In the genomic region with DNA sequence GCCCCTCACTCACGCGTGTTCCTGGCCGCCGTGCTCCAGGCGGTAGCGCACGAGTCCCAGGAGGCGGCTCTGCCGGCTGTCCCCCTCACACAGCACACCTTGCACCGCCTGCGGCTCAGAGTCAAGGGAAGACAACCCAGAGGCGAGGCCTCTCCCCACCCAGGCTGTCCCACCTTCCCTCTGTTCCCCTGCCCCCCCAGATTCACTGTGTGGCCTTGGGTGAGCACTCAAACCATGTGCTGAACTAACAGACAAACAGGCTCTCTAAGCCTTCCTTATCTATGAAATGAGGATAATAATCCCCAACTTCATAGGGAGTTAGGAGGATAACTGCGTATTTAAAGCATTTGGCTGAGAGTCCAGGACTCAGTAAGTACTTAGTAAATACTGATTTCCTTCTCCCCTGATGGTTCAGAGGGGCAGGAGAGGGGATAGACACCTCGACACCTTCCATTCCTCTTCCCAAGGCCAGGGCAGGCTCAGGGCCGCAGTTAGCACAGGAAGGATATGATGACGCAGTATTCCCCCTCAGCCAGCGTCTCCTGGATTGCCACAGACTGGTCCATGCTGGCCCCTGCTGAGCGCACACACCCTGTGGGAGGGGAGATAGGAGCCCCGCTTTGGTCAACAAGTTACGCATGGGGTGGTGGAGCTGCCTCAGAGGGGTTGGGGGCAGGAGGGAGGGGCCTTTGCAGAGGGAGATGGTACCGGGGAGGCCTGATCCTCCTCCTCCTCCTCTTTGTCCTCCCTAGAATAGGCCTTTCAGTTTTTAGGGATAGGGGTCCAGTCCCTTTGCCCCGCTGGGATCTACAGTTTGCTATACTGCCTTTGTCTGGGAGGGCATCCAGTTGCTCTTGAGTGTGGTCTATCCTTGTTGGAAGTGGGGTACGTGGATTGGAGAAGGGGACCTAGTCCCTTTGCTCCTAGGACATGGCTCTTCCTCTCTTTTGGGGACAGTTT, we compare ENCODE assay signal across 8 cellular contexts. TPM values are rescaled to one million over a fixed set of nuclear protein-coding genes. Genes with fewer than 3 reads are reported as not detected.
DNase-seq lines count a peak whose midpoint lies in the region; ATAC-seq and TF ChIP-seq lines count a peak whose summit lies in the region.

No MANE protein-coding gene starts in this region.

- DNase-seq in ACHN (peak; percentile 71), epithelial cell of proximal tubule (ENCODE audit: low read depth) (no peak), transverse colon (peak; percentile 47), GDM1 (lab: John Stamatoyannopoulos, UW) (no peak), GM10266 (ENCODE audit: extremely low spot score) (no peak)

- H3K9me3 ChIP-seq in mononuclear cell (ENCODE audit: low read depth, low read length) (no peaks in the 10 kb centered on the region), transverse colon (no peaks in the 10 kb centered on the region)

- peaks cover 0 to 10% (median 4%) of the 10 kb centered on the region in 4 donors for H3K36me3 ChIP-seq in transverse colon

- peaks cover 24% of the 10 kb centered on the region for H3K4me1 ChIP-seq in mononuclear cell (ENCODE audit: insufficient read depth, low read length)
- H3K4me1 ChIP-seq in transverse colon: peaks cover 8 to 27% (median 14%) of the 10 kb centered on the region in 4 donors

- H3K4me3 ChIP-seq in epithelial cell of proximal tubule (ENCODE audit: low read depth, low read length) (peak overlapping the region; percentile 73), mononuclear cell (ENCODE audit: low read length) (peak overlapping the region; percentile 55), transverse colon (peak overlapping the region; percentile 64 to 78 (median 70))

- 20 to 55% methylated on average over 1 to 21 of the region's 23 CpGs for WGBS in transverse colon (ENCODE audit: low coverage in 1 of 2), 2 donors

- peak overlapping the region; percentile 83 to 91 (median 90) for H3K27ac ChIP-seq in transverse colon

- ATAC-seq in GM21360 (IDR thresholded peaks at IDR 0.05; ENCODE audit: unreplicated experiment) (peak; percentile 4), SK-N-SH treated with all-trans-retinoic acid at 6 μM for 48 hours (peak; percentile 76)

- H3K27me3 ChIP-seq in mononuclear cell (ENCODE audit: insufficient read depth, low read length) (no peaks in the 10 kb centered on the region), transverse colon (no peaks in the 10 kb centered on the region)

- no peak for TF ChIP-seq POLR2A in transverse colon (IDR thresholded peaks at IDR 0.05)

- TF ChIP-seq EP300 in transverse colon (IDR thresholded peaks at IDR 0.05; ENCODE audit: low read depth): no peak

- no peak for TF ChIP-seq CTCF in epithelial cell of proximal tubule (conservative IDR thresholded peaks at IDR 0.05; ENCODE audit: low read depth, low read length)
- TF ChIP-seq CTCF in transverse colon (IDR thresholded peaks at IDR 0.05): no peak
- TF ChIP-seq CTCF in GM10266 (IDR thresholded peaks at IDR 0.05; ENCODE audit: control insufficient read depth, insufficient read depth, low read depth, missing control alignments): no peak

- in situ Hi-C loops in ACHN (cut with HindIII; ENCODE audit: low pct_ligation_motif_present, low pct_unique_long_range_greater_than_20kb, low sequenced_read_pairs): no loop called here
- in situ Hi-C loops in transverse colon (cut with MboI; ENCODE audit: low pct_ligation_motif_present in 1 of 4, low pct_unique_long_range_greater_than_20kb in 1 of 4, low sequenced_read_pairs in 3 of 4): no loop called here

- intact Hi-C loops in transverse colon (cut with DNase I; ENCODE audit: low total_unique reads): no loop called here

TF ChIP-seq in SK-N-SH treated with all-trans-retinoic acid at 6 μM for 48 hours, 23 proteins besides CTCF, POLR2A, EP300 and RAD21 (continues in another document):
- TF ChIP-seq BACH2 (CRISPR knock-in tag; IDR thresholded peaks at IDR 0.05; ENCODE audit: borderline replicate concordance) (no peak), ZNF70 (CRISPR knock-in tag; IDR thresholded peaks at IDR 0.05) (no peak), SNAI2 (CRISPR knock-in tag; IDR thresholded peaks at IDR 0.05) (no peak), GLIS3 (CRISPR knock-in tag; IDR thresholded peaks at IDR 0.05) (no peak), OSR1 (CRISPR knock-in tag; IDR thresholded peaks at IDR 0.05) (no peak), ZFP30 (CRISPR knock-in tag; IDR thresholded peaks at IDR 0.05) (no peak), CSDC2 (CRISPR knock-in tag; IDR thresholded peaks at IDR 0.05) (no peak), ZNF565 (CRISPR knock-in tag; conservative IDR thresholded peaks at IDR 0.05; ENCODE audit: low read depth) (no peak), PPARA (CRISPR knock-in tag; IDR thresholded peaks at IDR 0.05; ENCODE audit: borderline replicate concordance) (no peak), ZFP3 (CRISPR knock-in tag; IDR thresholded peaks at IDR 0.05) (no peak), RARB (CRISPR knock-in tag; IDR thresholded peaks at IDR 0.05) (no peak), ARNTL (CRISPR knock-in tag; IDR thresholded peaks at IDR 0.05; ENCODE audit: borderline replicate concordance, low read depth) (no peak), TCF4 (CRISPR knock-in tag; IDR thresholded peaks at IDR 0.05; ENCODE audit: borderline replicate concordance) (no peak), ESRRG (CRISPR knock-in tag; IDR thresholded peaks at IDR 0.05) (no peak), ISL1 (CRISPR knock-in tag; IDR thresholded peaks at IDR 0.05) (no peak), TOX (CRISPR knock-in tag; IDR thresholded peaks at IDR 0.05; ENCODE audit: borderline replicate concordance) (no peak)
- TF ChIP-seq, protein P1, sequence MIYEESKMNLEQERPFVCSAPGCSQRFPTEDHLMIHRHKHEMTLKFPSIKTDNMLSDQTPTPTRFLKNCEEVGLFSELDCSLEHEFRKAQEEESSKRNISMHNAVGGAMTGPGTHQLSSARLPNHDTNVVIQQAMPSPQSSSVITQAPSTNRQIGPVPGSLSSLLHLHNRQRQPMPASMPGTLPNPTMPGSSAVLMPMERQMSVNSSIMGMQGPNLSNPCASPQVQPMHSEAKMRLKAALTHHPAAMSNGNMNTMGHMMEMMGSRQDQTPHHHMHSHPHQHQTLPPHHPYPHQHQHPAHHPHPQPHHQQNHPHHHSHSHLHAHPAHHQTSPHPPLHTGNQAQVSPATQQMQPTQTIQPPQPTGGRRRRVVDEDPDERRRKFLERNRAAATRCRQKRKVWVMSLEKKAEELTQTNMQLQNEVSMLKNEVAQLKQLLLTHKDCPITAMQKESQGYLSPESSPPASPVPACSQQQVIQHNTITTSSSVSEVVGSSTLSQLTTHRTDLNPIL (CRISPR knock-in tag; IDR thresholded peaks at IDR 0.05; ENCODE audit: low read depth): no peak
- TF ChIP-seq, protein P2, sequence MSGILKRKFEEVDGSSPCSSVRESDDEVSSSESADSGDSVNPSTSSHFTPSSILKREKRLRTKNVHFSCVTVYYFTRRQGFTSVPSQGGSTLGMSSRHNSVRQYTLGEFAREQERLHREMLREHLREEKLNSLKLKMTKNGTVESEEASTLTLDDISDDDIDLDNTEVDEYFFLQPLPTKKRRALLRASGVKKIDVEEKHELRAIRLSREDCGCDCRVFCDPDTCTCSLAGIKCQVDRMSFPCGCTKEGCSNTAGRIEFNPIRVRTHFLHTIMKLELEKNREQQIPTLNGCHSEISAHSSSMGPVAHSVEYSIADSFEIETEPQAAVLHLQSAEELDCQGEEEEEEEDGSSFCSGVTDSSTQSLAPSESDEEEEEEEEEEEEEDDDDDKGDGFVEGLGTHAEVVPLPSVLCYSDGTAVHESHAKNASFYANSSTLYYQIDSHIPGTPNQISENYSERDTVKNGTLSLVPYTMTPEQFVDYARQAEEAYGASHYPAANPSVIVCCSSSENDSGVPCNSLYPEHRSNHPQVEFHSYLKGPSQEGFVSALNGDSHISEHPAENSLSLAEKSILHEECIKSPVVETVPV (CRISPR knock-in tag; IDR thresholded peaks at IDR 0.05): no peak
- TF ChIP-seq, protein P3, sequence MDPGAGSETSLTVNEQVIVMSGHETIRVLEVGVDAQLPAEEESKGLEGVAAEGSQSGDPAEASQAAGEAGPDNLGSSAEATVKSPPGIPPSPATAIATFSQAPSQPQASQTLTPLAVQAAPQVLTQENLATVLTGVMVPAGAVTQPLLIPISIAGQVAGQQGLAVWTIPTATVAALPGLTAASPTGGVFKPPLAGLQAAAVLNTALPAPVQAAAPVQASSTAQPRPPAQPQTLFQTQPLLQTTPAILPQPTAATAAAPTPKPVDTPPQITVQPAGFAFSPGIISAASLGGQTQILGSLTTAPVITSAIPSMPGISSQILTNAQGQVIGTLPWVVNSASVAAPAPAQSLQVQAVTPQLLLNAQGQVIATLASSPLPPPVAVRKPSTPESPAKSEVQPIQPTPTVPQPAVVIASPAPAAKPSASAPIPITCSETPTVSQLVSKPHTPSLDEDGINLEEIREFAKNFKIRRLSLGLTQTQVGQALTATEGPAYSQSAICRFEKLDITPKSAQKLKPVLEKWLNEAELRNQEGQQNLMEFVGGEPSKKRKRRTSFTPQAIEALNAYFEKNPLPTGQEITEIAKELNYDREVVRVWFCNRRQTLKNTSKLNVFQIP (CRISPR knock-in tag; IDR thresholded peaks at IDR 0.05; ENCODE audit: borderline replicate concordance, low read depth): no peak

RNA-seq across cellular contexts. Expression of a gene that starts 0.8 kb away (rescaled TPM):
- total RNA-seq in epithelial cell of proximal tubule (11.4 and 18.7 TPM in 2 replicates), mononuclear cell (18.6 TPM), transverse colon (10 to 100 TPM; 32.6 to 43.6 (median 39.1) TPM)

RNA-seq across cellular contexts. Expression of a gene that starts 43.8 kb away (rescaled TPM):
- 77.0 and 86.9 TPM in 2 replicates for total RNA-seq in epithelial cell of proximal tubule
- 65.1 TPM for total RNA-seq in mononuclear cell
- 10 to 100 TPM; 17.7 to 55.0 (median 39.5) TPM for total RNA-seq in transverse colon

RNA-seq across cellular contexts. Expression of a gene that starts 59.3 kb away (rescaled TPM):
- 14.2 and 24.5 TPM in 2 replicates for total RNA-seq in epithelial cell of proximal tubule
- 8.3 TPM for total RNA-seq in mononuclear cell
- 10 to 100 TPM in 3 of 4 donors, 1 to 10 TPM in 1; 3.0 to 19.1 (median 12.2) TPM for total RNA-seq in transverse colon

Comparison
In these comparisons a context has a peak if more than half of its experiments do, and no peak if none do; other contexts are left out.
1. DNase-seq: peak in ACHN (single experiment) and transverse colon (single experiment); none in epithelial cell of proximal tubule (single experiment), GDM1 (single experiment) and GM10266 (single experiment).
2. Peak in every context shown above with its lines, with median percentiles within 50 percentile points of each other: H3K4me3 ChIP-seq.